ENCODE assay signal across 11 cellular contexts in the genomic region with DNA sequence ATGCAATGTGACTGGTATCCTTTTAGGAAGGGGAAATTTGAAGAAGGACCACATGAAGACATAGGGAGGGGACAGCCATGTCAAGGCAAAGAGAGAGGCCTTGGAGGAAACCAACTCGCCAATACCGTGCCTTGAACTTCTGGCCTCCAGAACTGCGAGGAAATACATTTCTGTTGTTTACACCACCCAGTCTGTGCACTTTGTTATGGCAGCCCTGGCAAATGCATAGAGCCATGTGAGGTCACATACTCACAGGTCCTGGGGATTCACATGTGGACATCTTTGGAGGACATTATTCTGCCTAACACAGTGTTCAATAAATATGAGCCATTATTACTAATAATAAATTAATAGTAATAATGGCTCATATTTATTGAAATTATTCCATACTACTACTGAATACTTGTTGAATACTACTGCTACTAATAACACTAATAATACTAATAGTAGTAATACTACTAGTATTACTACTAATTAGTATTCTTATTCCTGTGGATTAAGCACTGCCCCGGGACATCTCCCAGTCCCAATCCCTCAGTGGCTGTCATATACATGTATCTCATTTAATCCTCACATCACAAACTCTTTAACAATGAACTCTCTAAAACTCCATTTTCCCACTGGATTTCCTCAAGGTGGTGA. TPM values are rescaled to one million over a fixed set of nuclear protein-coding genes. Genes with fewer than 3 reads are reported as not detected.
A peak's percentile ranks its signal among the peaks of the same experiment; 100 is the strongest.
DNase-seq lines count a peak whose midpoint lies in the region; ATAC-seq and TF ChIP-seq lines count a peak whose summit lies in the region.
"Had no signal": no experiment of that assay in that cellular context is flagged by ENCODE, and none has a peak within 500 bp of the region (broad histone marks: within the 10 kb centered on the region; RNA-seq: fewer than 3 reads in every experiment).

No MANE protein-coding gene starts in this region.

- no peaks in the 10 kb centered on the region for H3K27me3 ChIP-seq in rectal smooth muscle tissue (ENCODE audit: control insufficient read depth, insufficient read depth, low read length)
- H3K27me3 ChIP-seq: BLaER1 treated with 17β-estradiol and CSF1 and Interleukin-3, amounts not matched to agents 10 nM and 100 nM; right lobe of liver had no signal

- peaks cover 11% of the 10 kb centered on the region for H3K4me1 ChIP-seq in rectal smooth muscle tissue (ENCODE audit: control insufficient read depth, insufficient read depth, low read length)

- peak overlapping the region; percentile 95 for H3K4me3 Mint-ChIP-seq in stimulated activated naive CD8-positive, alpha-beta T cell treated with anti-CD3 and anti-CD28 coated beads, Interleukin-15, Interleukin-2, amounts not matched to agents 100 ng/mL and 50 ng/mL, for 24 hours

- H3K4me1 Mint-ChIP-seq in stimulated activated naive CD8-positive, alpha-beta T cell treated with anti-CD3 and anti-CD28 coated beads, Interleukin-15, Interleukin-2, amounts not matched to agents 100 ng/mL and 50 ng/mL, for 24 hours (ENCODE audit: low read depth) = peaks cover 86% of the 10 kb centered on the region

- H3K27ac ChIP-seq in angular gyrus (ENCODE audit: low read depth, low read length) (peak overlapping the region; percentile 89), rectal smooth muscle tissue (ENCODE audit: low read depth, low read length) (peak overlapping the region; percentile 63), RWPE1 (no peak overlapping the region)
- H3K27ac ChIP-seq: BLaER1 treated with 17β-estradiol and CSF1 and Interleukin-3, amounts not matched to agents 10 nM and 100 nM had no signal

- ATAC-seq in stimulated activated naive CD8-positive, alpha-beta T cell treated with anti-CD3 and anti-CD28 coated beads, Interleukin-15, Interleukin-2, amounts not matched to agents 100 U/mL and 50 U/mL, for 24 hours = no peak
- no peak for ATAC-seq in GM21526 (IDR thresholded peaks at IDR 0.05; ENCODE audit: low FRiP score, unreplicated experiment)

- peak overlapping the region; percentile 100 for H3K27ac Mint-ChIP-seq in stimulated activated naive CD8-positive, alpha-beta T cell treated with anti-CD3 and anti-CD28 coated beads, Interleukin-15, Interleukin-2, amounts not matched to agents 100 ng/mL and 50 ng/mL, for 24 hours

- no peak overlapping the region for H3K9ac ChIP-seq in rectal smooth muscle tissue (ENCODE audit: low read length)

- H3K27me3 Mint-ChIP-seq in stimulated activated naive CD8-positive, alpha-beta T cell treated with anti-CD3 and anti-CD28 coated beads, Interleukin-15, Interleukin-2, amounts not matched to agents 100 ng/mL and 50 ng/mL, for 24 hours = no peaks in the 10 kb centered on the region

- H3K4me3 ChIP-seq in rectal smooth muscle tissue (ENCODE audit: low read length) = no peak overlapping the region
- H3K4me3 ChIP-seq: BLaER1 treated with 17β-estradiol and CSF1 and Interleukin-3, amounts not matched to agents 10 nM and 100 nM; right lobe of liver had no signal

- no peak for DNase-seq in stimulated activated naive CD8-positive, alpha-beta T cell treated with anti-CD3 and anti-CD28 coated beads, Interleukin-15, Interleukin-2, amounts not matched to agents 100 U/mL and 50 U/mL, for 24 hours
- DNase-seq in LoVo (ENCODE audit: low spot score) = no peak
- no peak for DNase-seq in SK-N-DZ (ENCODE audit: low spot score)
- DNase-seq in RWPE1 (ENCODE audit: low spot score) = no peak
- DNase-seq: NCI-H2081 had no signal

- H3K9me3 Mint-ChIP-seq in stimulated activated naive CD8-positive, alpha-beta T cell treated with anti-CD3 and anti-CD28 coated beads, Interleukin-15, Interleukin-2, amounts not matched to agents 100 ng/mL and 50 ng/mL, for 24 hours = no peaks in the 10 kb centered on the region

- CTCF ChIA-PET in RWPE1 (lab: Yijun Ruan, JAX) = no interaction called here

- peaks cover 92% of the 10 kb centered on the region for H3K36me3 Mint-ChIP-seq in stimulated activated naive CD8-positive, alpha-beta T cell treated with anti-CD3 and anti-CD28 coated beads, Interleukin-15, Interleukin-2, amounts not matched to agents 100 ng/mL and 50 ng/mL, for 24 hours (ENCODE audit: low read depth)

- no peaks in the 10 kb centered on the region for H3K36me3 ChIP-seq in rectal smooth muscle tissue (ENCODE audit: control insufficient read depth, insufficient read depth, low read length)
- H3K36me3 ChIP-seq: right lobe of liver had no signal

- POLR2A ChIA-PET in RWPE1 (lab: Yijun Ruan, JAX; ENCODE audit: low non-redundant PET) = no interaction called here

- TF ChIP-seq CTCF in RWPE1 (conservative IDR thresholded peaks at IDR 0.05; ENCODE audit: low read depth) = no peak

RNA-seq across cellular contexts. Expression of gene TRAF1, which starts 8.5 kb away (rescaled TPM):
- polyA plus RNA-seq in SK-N-DZ (2014; cell fraction: cytosol; rRNA removed) = 0.73 and 0.99 TPM in 2 replicates
- polyA plus RNA-seq in SK-N-DZ (2014; cell fraction: nucleus; rRNA removed) = 2.5 and 4.3 TPM in 2 replicates

RNA-seq across cellular contexts. Expression of gene PHF19, which starts 41.1 kb away (rescaled TPM):
- 26.9 and 29.8 TPM in 2 replicates for polyA plus RNA-seq in SK-N-DZ (2014; cell fraction: cytosol; rRNA removed)
- polyA plus RNA-seq in SK-N-DZ (2014; cell fraction: nucleus; rRNA removed) = 66.0 and 92.0 TPM in 2 replicates
